ENCODE assay signal across 17 cellular contexts in genomic region chr7:24972166-24972477, GRCh38. TPM values are rescaled to one million over a fixed set of nuclear protein-coding genes. Genes with fewer than 3 reads are reported as not detected.
DNase-seq lines count a peak whose midpoint lies in the region; ATAC-seq and TF ChIP-seq lines count a peak whose summit lies in the region.
"Had no signal": no experiment of that assay in that cellular context is flagged by ENCODE, and none has a peak within 500 bp of the region (broad histone marks: within the 10 kb centered on the region; RNA-seq: fewer than 3 reads in every experiment).

No MANE protein-coding gene starts in this region.

- H3K27me3 Mint-ChIP-seq in T-helper 17 cell (no peaks in the 10 kb centered on the region), memory B cell (no peaks in the 10 kb centered on the region)
- H3K27me3 Mint-ChIP-seq: B cell had no signal

- no peak for TF ChIP-seq CTCF in MM.1S (IDR thresholded peaks at IDR 0.05; ENCODE audit: low read length)
- no peak for TF ChIP-seq CTCF in gastroesophageal sphincter (IDR thresholded peaks at IDR 0.05)

- no peak overlapping the region for H3K4me3 ChIP-seq in BLaER1 treated with 17β-estradiol and CSF1 and Interleukin-3, amounts not matched to agents 10 nM and 100 nM
- H3K4me3 ChIP-seq in MM.1S (ENCODE audit: low read length) (no peak overlapping the region), gastroesophageal sphincter (no peak overlapping the region)
- H3K4me3 ChIP-seq: skin epidermis had no signal

- no peaks in the 10 kb centered on the region for H3K27me3 ChIP-seq in BLaER1 treated with 17β-estradiol and CSF1 and Interleukin-3, amounts not matched to agents 10 nM and 100 nM
- H3K27me3 ChIP-seq in MM.1S (replicated peaks; ENCODE audit: insufficient read depth, low read length) (no peaks in the 10 kb centered on the region), gastroesophageal sphincter (no peaks in the 10 kb centered on the region)

- H3K36me3 Mint-ChIP-seq in T-helper 17 cell (ENCODE audit: low read depth) (peaks cover 2% of the 10 kb centered on the region), memory B cell (peaks cover 3% of the 10 kb centered on the region)

- no peaks in the 10 kb centered on the region for H3K9me3 Mint-ChIP-seq in memory B cell
- H3K9me3 Mint-ChIP-seq: activated T-helper 1 cell treated with anti-CD3 and anti-CD28 coated beads, Interleukin-12 subunit alpha, Interleukin-12 subunit beta, Interleukin-2, Interleukin-4 antibody, amounts not matched to agents 30 ng/mL and 10 ng/mL and 1 ng/mL, durations not matched to agents 14 hours and 24 hours and 36 hours had no signal

- peaks cover 0 to 15% (median 3%) of the 10 kb centered on the region in 11 experiments; a peak in 8 of 22 replicates for H4K20me1 ChIP-seq in BLaER1 treated with 17β-estradiol and CSF1 and Interleukin-3, amounts not matched to agents 10 nM and 100 nM
- H4K20me1 ChIP-seq in MM.1S (ENCODE audit: insufficient read depth, low read length), result peaks cover 8% of the 10 kb centered on the region; the same call in 1 of the 2 replicates

- no peaks in the 10 kb centered on the region for H3K9me3 ChIP-seq in BLaER1 treated with 17β-estradiol and CSF1 and Interleukin-3, amounts not matched to agents 10 nM and 100 nM (replicated peaks in 1 of 11)
- H3K9me3 ChIP-seq in T-helper 17 cell (ENCODE audit: control insufficient read depth, low read length, poor library complexity, severe bottlenecking) (no peaks in the 10 kb centered on the region), MM.1S (replicated peaks; ENCODE audit: insufficient read depth, low read length) (no peaks in the 10 kb centered on the region), gastroesophageal sphincter (no peaks in the 10 kb centered on the region)

- H3F3A ChIP-seq in MM.1S (ENCODE audit: insufficient read depth, low read length), result peaks cover 10% of the 10 kb centered on the region

- no peak for TF ChIP-seq EP300 in gastroesophageal sphincter (IDR thresholded peaks at IDR 0.05)

- H3K27ac Mint-ChIP-seq in T-helper 17 cell, result no peak overlapping the region
- peak overlapping the region; percentile 1 for H3K27ac Mint-ChIP-seq in memory B cell
- H3K27ac Mint-ChIP-seq: activated T-helper 1 cell treated with anti-CD3 and anti-CD28 coated beads, Interleukin-12 subunit alpha, Interleukin-12 subunit beta, Interleukin-2, Interleukin-4 antibody, amounts not matched to agents 30 ng/mL and 10 ng/mL and 1 ng/mL, durations not matched to agents 14 hours and 24 hours and 36 hours; B cell had no signal

- H3K4me3 Mint-ChIP-seq in T-helper 17 cell, result peak overlapping the region; percentile 79
- no peak overlapping the region for H3K4me3 Mint-ChIP-seq in memory B cell
- H3K4me3 Mint-ChIP-seq: activated T-helper 1 cell treated with anti-CD3 and anti-CD28 coated beads, Interleukin-12 subunit alpha, Interleukin-12 subunit beta, Interleukin-2, Interleukin-4 antibody, amounts not matched to agents 30 ng/mL and 10 ng/mL and 1 ng/mL, durations not matched to agents 14 hours and 24 hours and 36 hours; B cell had no signal

- no peaks in the 10 kb centered on the region for H3K9me2 ChIP-seq in MM.1S (replicated peaks; ENCODE audit: insufficient read depth, low read length)

- TF ChIP-seq POLR2A in gastroesophageal sphincter (IDR thresholded peaks at IDR 0.05), result no peak

- ATAC-seq in T-helper 17 cell, result no peak
- no peak for ATAC-seq in memory B cell (ENCODE audit: low read depth)
- no peak for ATAC-seq in gastroesophageal sphincter

- no peak overlapping the region for H2AFZ ChIP-seq in MM.1S (ENCODE audit: low read length)

- peaks cover 33 to 78% (median 36%) of the 10 kb centered on the region in 10 experiments for H3K4me1 ChIP-seq in BLaER1 treated with 17β-estradiol and CSF1 and Interleukin-3, amounts not matched to agents 10 nM and 100 nM
- H3K4me1 ChIP-seq in MM.1S (ENCODE audit: low read length) (peaks cover 29% of the 10 kb centered on the region), gastroesophageal sphincter (peaks cover 0 to 7% (median 0%) of the 10 kb centered on the region in 3 donors)

- DNase-seq in EL (peak; percentile 18), T-helper 17 cell (no peak), memory B cell (ENCODE audit: low spot score in 2 of 2) (no peak), MM.1S (no peak), COR-L47 (lab: John Stamatoyannopoulos, UW) (no peak)
- no peak for DNase-seq in stimulated activated CD4-positive, alpha-beta T cell treated with anti-CD3 and anti-CD28 coated beads, Interleukin-4, amount 100 ng/mL, for 24 hours
- DNase-seq: amygdala, DMS79 treated with DMSO at 0.1 percent for 48 hours, head of caudate nucleus, NCI-H187, NCI-H774, nucleus accumbens had no signal

- no peaks in the 10 kb centered on the region for H3K36me3 ChIP-seq in BLaER1 treated with 17β-estradiol and CSF1 and Interleukin-3, amounts not matched to agents 10 nM and 100 nM
- H3K36me3 ChIP-seq in MM.1S (replicated peaks; ENCODE audit: insufficient read depth, low read length), result no peaks in the 10 kb centered on the region
- no peaks in the 10 kb centered on the region for H3K36me3 ChIP-seq in gastroesophageal sphincter

- H3K27ac ChIP-seq in BLaER1 treated with 17β-estradiol and CSF1 and Interleukin-3, amounts not matched to agents 10 nM and 100 nM, result peak overlapping the region in 4 of 11 experiments; percentile 60 to 79 (median 72); a peak in 4 of 22 replicates
- H3K27ac ChIP-seq in MM.1S (ENCODE audit: low read length) (no peak overlapping the region), gastroesophageal sphincter (no peak overlapping the region)

- peaks cover 66% of the 10 kb centered on the region for H3K4me1 Mint-ChIP-seq in T-helper 17 cell
- peaks cover 42% of the 10 kb centered on the region for H3K4me1 Mint-ChIP-seq in memory B cell

- H3K79me2 ChIP-seq in MM.1S (ENCODE audit: low read length), result peaks cover 99% of the 10 kb centered on the region

- 78 to 80% methylated on average over 1 of the region's 1 CpG for WGBS in gastroesophageal sphincter (ENCODE audit: low coverage in 1 of 2), 2 donors

- no peak overlapping the region for H3K9ac ChIP-seq in BLaER1 treated with 17β-estradiol and CSF1 and Interleukin-3, amounts not matched to agents 10 nM and 100 nM
- no peak overlapping the region for H3K9ac ChIP-seq in MM.1S (ENCODE audit: low read length)

- peak overlapping the region in 10 of 11 experiments; percentile 47 to 78 (median 66); a peak in 17 of 22 replicates for H3K4me2 ChIP-seq in BLaER1 treated with 17β-estradiol and CSF1 and Interleukin-3, amounts not matched to agents 10 nM and 100 nM
- H3K4me2 ChIP-seq in MM.1S (ENCODE audit: low read depth, low read length), result no peak overlapping the region

RNA-seq across cellular contexts. Expression of gene OSBPL3, which starts 7.9 kb away (rescaled TPM):
- total RNA-seq in T-helper 17 cell, result 10 to 100 TPM; 54.8 to 54.9 TPM
- 10 to 100 TPM in 1 of 4 donors, 1 to 10 TPM in 3; 3.2 to 11.4 (median 6.4) TPM for total RNA-seq in gastroesophageal sphincter

Comparison
In these comparisons a context has a peak if more than half of its experiments do, and no peak if none do; other contexts are left out.
1. RNA of gene OSBPL3, which starts 7.9 kb away (total RNA-seq): 54.8 to 54.9 TPM in T-helper 17 cell; 3.2 to 11.4 TPM in gastroesophageal sphincter; every median in the first group is over 4 times any median in the second.